ENCODE assay signal across 23 cellular contexts in genomic region chr4:96073446-96073845, GRCh38.
"Had no signal": no experiment of that assay in that cellular context is flagged by ENCODE, and none has a peak within 500 bp of the region (broad histone marks: within the 10 kb centered on the region; RNA-seq: fewer than 3 reads in every experiment).

No MANE protein-coding gene starts in this region.

- DNase-seq: activated CD4-positive, alpha-beta T cell treated with anti-CD3 and anti-CD28 coated beads, Interleukin-2, amount 50 U/mL, for 48 hours; activated gamma-delta T cell treated with Interleukin-2 at 50 U/mL for 16 hours; activated naive CD8-positive, alpha-beta T cell treated with anti-CD3 and anti-CD28 coated beads for 36 hours; activated T-cell treated with anti-CD3 and anti-CD28 coated beads for 4 hours; amygdala; dermis blood vessel endothelial cell; effector memory CD4-positive, alpha-beta T cell; foreskin melanocyte; glutamatergic neuron; hippocampal formation; islet precursor cell; left colon; lower lobe of right lung; pancreas; right lobe of liver; spleen; stimulated activated CD4-positive, alpha-beta T cell treated with anti-CD3 and anti-CD28 coated beads, Interleukin-4, amount 100 ng/mL, for 4 hours; SW 1271; upper lobe of left lung had no signal

- H3K27ac ChIP-seq: lower lobe of right lung, neutrophil, pancreas, right lobe of liver, spleen, thoracic aorta, upper lobe of left lung had no signal

- H3K27me3 ChIP-seq: neutrophil, pancreas, right lobe of liver, spleen, upper lobe of left lung had no signal

- H3K4me1 ChIP-seq: lower lobe of right lung, pancreas, right lobe of liver, spleen, upper lobe of left lung had no signal

- ATAC-seq: left colon; lower lobe of right lung; natural killer cell treated with Interleukin-12 subunit alpha and Interleukin-12 subunit beta and Interleukin-15 and Interleukin-18, amount 100 ng/mL, for 72 hours; pancreas; right lobe of liver; stimulated activated memory B cell treated with anti-CD40 and anti-IgM and Interleukin-4, amounts not matched to agents 10 μg/mL and 1 μg/mL and 100 μg/mL, for 72 hours had no signal
